13 cellular contexts compared by ENCODE assay signal in genomic region chr20:17976305-17976704, GRCh38. TPM values are rescaled to one million over a fixed set of nuclear protein-coding genes. Genes with fewer than 3 reads are reported as not detected.
DNase-seq lines count a peak whose midpoint lies in the region; ATAC-seq, FAIRE-seq and TF ChIP-seq lines count a peak whose summit lies in the region.
"Had no signal": no experiment of that assay in that cellular context is flagged by ENCODE, and none has a peak within 500 bp of the region (broad histone marks: within the 10 kb centered on the region; RNA-seq: fewer than 3 reads in every experiment).

No MANE protein-coding gene starts in this region.

- DNase-seq in HepG2 (ENCODE audit: low spot score), result no peak
- no peak for DNase-seq in right lobe of liver
- DNase-seq in chondrocyte (ENCODE audit: low spot score), result no peak
- peak in 1 of 2 donors; percentile 70 for DNase-seq in gastrocnemius medialis
- DNase-seq in CD8-positive, alpha-beta T cell, result no peak
- no peak for DNase-seq in kidney tubule cell (ENCODE audit: low spot score)
- DNase-seq: DMS 273 treated with DMSO at 0.1 percent for 48 hours had no signal

- H3K4me2 ChIP-seq in HepG2 (ENCODE audit: low read depth, low read length), result no peak overlapping the region

- no peak overlapping the region for H3K4me3 Mint-ChIP-seq in chondrocyte (ENCODE audit: unreplicated experiment)
- H3K4me3 Mint-ChIP-seq in CD8-positive, alpha-beta T cell, result no peak overlapping the region
- H3K4me3 Mint-ChIP-seq: CD14-positive monocyte had no signal

- H3K36me3 ChIP-seq in HepG2 (replicated peaks in 1 of 2; ENCODE audit: control insufficient read depth in 1 of 2, insufficient read depth in 2 of 2, low read length in 2 of 2), result peaks cover 9 to 43% of the 10 kb centered on the region in 2 experiments
- peaks cover 0 to 8% (median 0%) of the 10 kb centered on the region in 4 donors for H3K36me3 ChIP-seq in right lobe of liver
- peaks cover 0 to 8% of the 10 kb centered on the region in 2 donors for H3K36me3 ChIP-seq in gastrocnemius medialis
- no peaks in the 10 kb centered on the region for H3K36me3 ChIP-seq in CD8-positive, alpha-beta T cell (ENCODE audit: insufficient read depth, low read length)

- BruUV-seq in HepG2 (replicated peaks; lab: Mats Ljungman, UMichigan), result no TSS peak

- H3K9me3 Mint-ChIP-seq in chondrocyte (ENCODE audit: low read depth), result no peaks in the 10 kb centered on the region
- no peaks in the 10 kb centered on the region for H3K9me3 Mint-ChIP-seq in CD8-positive, alpha-beta T cell

- TF ChIP-seq CTCF in HepG2 (CRISPR knock-in tag; IDR thresholded peaks at IDR 0.05), result no peak
- TF ChIP-seq CTCF in right lobe of liver (IDR thresholded peaks at IDR 0.05), result no peak
- no peak for TF ChIP-seq CTCF in chondrocyte (IDR thresholded peaks at IDR 0.05)
- TF ChIP-seq CTCF in gastrocnemius medialis (IDR thresholded peaks at IDR 0.05 in 4 of 5, conservative IDR thresholded peaks at IDR 0.05 in 1 of 5), result no peak
- TF ChIP-seq CTCF in CD8-positive, alpha-beta T cell (IDR thresholded peaks at IDR 0.05), result no peak

- H3K4me1 ChIP-seq in HepG2 (ENCODE audit: insufficient read depth, low read length) (peaks cover 51% of the 10 kb centered on the region), right lobe of liver (peaks cover 0 to 8% (median 4%) of the 10 kb centered on the region in 4 donors), gastrocnemius medialis (peaks cover 36 to 44% of the 10 kb centered on the region in 2 donors)
- peaks cover 13% of the 10 kb centered on the region for H3K4me1 ChIP-seq in CD8-positive, alpha-beta T cell (ENCODE audit: insufficient read depth, low read length)

- H3K4me1 Mint-ChIP-seq in chondrocyte (ENCODE audit: low read depth), result peaks cover 43% of the 10 kb centered on the region
- H3K4me1 Mint-ChIP-seq in CD8-positive, alpha-beta T cell (ENCODE audit: low read depth), result peaks cover 28% of the 10 kb centered on the region

- POLR2A ChIA-PET in HepG2 (lab: Yijun Ruan, JAX), result interaction anchor here (1.6 kb wide), 1 partner anchor 18 kb away, joined by 4 read pairs; no protein-coding TSS in a partner anchor
- POLR2A ChIA-PET in CD8-positive, alpha-beta T cell (lab: Charles Lee), result no interaction called here

- H3K27me3 ChIP-seq in HepG2 (ENCODE audit: control insufficient read depth in 1 of 2, insufficient read depth in 2 of 2, low read length in 2 of 2) (no peaks in the 10 kb centered on the region), right lobe of liver (no peaks in the 10 kb centered on the region), gastrocnemius medialis (no peaks in the 10 kb centered on the region)
- no peaks in the 10 kb centered on the region for H3K27me3 ChIP-seq in CD8-positive, alpha-beta T cell (ENCODE audit: insufficient read depth, low read length)

- TF ChIP-seq EP300 in HepG2 (IDR thresholded peaks at IDR 0.05; ENCODE audit: low read depth in 2 of 2, low read length in 2 of 2) (no peak), HepG2 (CRISPR knock-in tag; IDR thresholded peaks at IDR 0.05; ENCODE audit: borderline replicate concordance) (no peak)

- FAIRE-seq in HepG2 (lab: Jason Lieb, UNC), result no peak
- FAIRE-seq: A204.1, H54 had no signal

- in situ Hi-C loops in HepG2 (cut with HindIII; ENCODE audit: extremely low pct_ligation_motif_present, low pct_unique_long_range_greater_than_20kb), result no loop called here
- in situ Hi-C loops in gastrocnemius medialis (cut with MboI; ENCODE audit: low sequenced_read_pairs in 4 of 4), result no loop called here

- ATAC-seq in HepG2 (no peak), right lobe of liver (no peak), gastrocnemius medialis (peak; percentile 96), GM18907 (IDR thresholded peaks at IDR 0.05; ENCODE audit: unreplicated experiment) (no peak)
- ATAC-seq in CD8-positive, alpha-beta T cell, result no peak
- ATAC-seq: HCT116 had no signal

- no peaks in the 10 kb centered on the region for H4K20me1 ChIP-seq in HepG2 (ENCODE audit: insufficient read depth, low read length)

- 96% methylated on average over 6 of the region's 6 CpGs for WGBS in HepG2 (ENCODE audit: low lambda C conversion rate)
- 82% methylated on average over 3 of the region's 6 CpGs for WGBS in right lobe of liver (ENCODE audit: insufficient coverage, low coverage, low lambda C conversion rate, missing lambda C conversion rate)

- no peaks in the 10 kb centered on the region for H3K9me3 ChIP-seq in HepG2 (ENCODE audit: low read length)
- no peaks in the 10 kb centered on the region for H3K9me3 ChIP-seq in right lobe of liver
- no peaks in the 10 kb centered on the region for H3K9me3 ChIP-seq in gastrocnemius medialis
- no peaks in the 10 kb centered on the region for H3K9me3 ChIP-seq in CD8-positive, alpha-beta T cell (ENCODE audit: low read length)

- CTCF ChIA-PET in HepG2 (lab: Yijun Ruan, JAX; ENCODE audit: low intra/inter-chr PET ratio, low total read pairs), result no interaction called here
- CTCF ChIA-PET in CD8-positive, alpha-beta T cell (lab: Charles Lee), result interaction anchor here (1.3 kb wide), 1 partner anchor 20 kb away, joined by 6 read pairs; no protein-coding TSS in a partner anchor

- H3K4me3 ChIP-seq in HepG2 (replicated peaks in 1 of 3; ENCODE audit: insufficient read depth in 1 of 3, low read depth in 2 of 3, low read length in 3 of 3) (no peak overlapping the region), right lobe of liver (no peak overlapping the region), gastrocnemius medialis (peak overlapping the region in 2 of 4 donors; percentile 14 to 24)
- no peak overlapping the region for H3K4me3 ChIP-seq in CD8-positive, alpha-beta T cell (ENCODE audit: low read depth, low read length)

- H3K27me3 Mint-ChIP-seq in chondrocyte (ENCODE audit: low read depth), result no peaks in the 10 kb centered on the region
- H3K27me3 Mint-ChIP-seq in CD8-positive, alpha-beta T cell (ENCODE audit: low read depth), result no peaks in the 10 kb centered on the region

- intact Hi-C loops in HepG2 (cut with micrococcal nuclease; ENCODE audit: unreplicated experiment) (no loop called here), right lobe of liver (cut with DNase I) (no loop called here), gastrocnemius medialis (cut with DNase I; ENCODE audit: low total_unique reads) (no loop called here)
- intact Hi-C loops in CD8-positive, alpha-beta T cell (cut with DNase I, micrococcal nuclease), result no loop called here

- peak overlapping the region; percentile 24 for H3K27ac Mint-ChIP-seq in chondrocyte (ENCODE audit: unreplicated experiment)
- no peak overlapping the region for H3K27ac Mint-ChIP-seq in CD8-positive, alpha-beta T cell

- H2AFZ ChIP-seq in HepG2 (ENCODE audit: low read length), result no peak overlapping the region

- no peak overlapping the region for H3K9ac ChIP-seq in HepG2 (ENCODE audit: insufficient read depth, low read depth, low read length)

- peaks cover 10% of the 10 kb centered on the region for H3K36me3 Mint-ChIP-seq in chondrocyte (ENCODE audit: low read depth)
- H3K36me3 Mint-ChIP-seq in CD8-positive, alpha-beta T cell, result peaks cover 38% of the 10 kb centered on the region

- no peak for TF ChIP-seq POLR2A in HepG2 (IDR thresholded peaks at IDR 0.05; ENCODE audit: insufficient read depth in 1 of 2, low read depth in 2 of 2, low read length in 2 of 2)
- no peak for TF ChIP-seq POLR2A in right lobe of liver (IDR thresholded peaks at IDR 0.05)
- no peak for TF ChIP-seq POLR2A in gastrocnemius medialis (IDR thresholded peaks at IDR 0.05)

- H3K79me2 ChIP-seq in HepG2 (ENCODE audit: insufficient read depth, low read length), result peaks cover 65% of the 10 kb centered on the region

- H3K27ac ChIP-seq in HepG2 (ENCODE audit: extremely low read length, insufficient read depth, low read length) (no peak overlapping the region), right lobe of liver (no peak overlapping the region), gastrocnemius medialis (peak overlapping the region; percentile 75 to 99 (median 96))
- H3K27ac ChIP-seq in CD8-positive, alpha-beta T cell (ENCODE audit: low read depth, low read length), result no peak overlapping the region
- H3K27ac ChIP-seq: HL-60 had no signal

- no peak for TF ChIP-seq RAD21 in HepG2 (CRISPR knock-in tag; IDR thresholded peaks at IDR 0.05)

RNA-seq across cellular contexts. Expression of gene MGME1, which starts 7.5 kb away (rescaled TPM):
- total RNA-seq in HepG2 (2016; rRNA removed; fragmentation: Illumina TruSeq; extraction: Trizol) (66.6 and 79.5 TPM in 2 replicates), right lobe of liver (1 to 10 TPM; 6.0 to 8.4 (median 7.5) TPM), chondrocyte (13.6 to 21.3 TPM (median 15.1 TPM) in 3 replicates), gastrocnemius medialis (1 to 10 TPM; 5.2 to 9.1 (median 7.2) TPM)
- total RNA-seq in HepG2 (2016; cell fraction: cytosol; rRNA removed; fragmentation: Illumina TruSeq; extraction: Trizol; ENCODE audit: low read depth), result 15.1 and 18.2 TPM in 2 replicates
- total RNA-seq in HepG2 (2016; cell fraction: insoluble cytoplasmic fraction; rRNA removed; fragmentation: Illumina TruSeq; extraction: Trizol), result 62.8 and 78.1 TPM in 2 replicates
- 41.7 and 44.4 TPM in 2 replicates for total RNA-seq in HepG2 (2016; cell fraction: membrane; rRNA removed; fragmentation: Illumina TruSeq; extraction: Trizol)
- 67.8 and 71.1 TPM in 2 replicates for total RNA-seq in HepG2 (2016; cell fraction: nucleus; rRNA removed; fragmentation: Illumina TruSeq; extraction: Trizol)
- 24.8 and 36.7 TPM in 2 replicates for polyA plus RNA-seq in HepG2 (2011; rRNA removed)
- polyA plus RNA-seq in HepG2 (2011; cell fraction: cytosol; rRNA removed), result 17.2 and 20.9 TPM in 2 replicates
- polyA plus RNA-seq in HepG2 (2011; cell fraction: nucleus; rRNA removed), result 18.4 and 19.3 TPM in 2 replicates
- polyA plus RNA-seq in HepG2 (2012), result 31.5 and 47.5 TPM in 2 replicates
- polyA plus RNA-seq in HepG2 (2016; cell fraction: cytosol; fragmentation: Illumina TruSeq; extraction: Trizol; ENCODE audit: low read depth), result 14.4 and 14.8 TPM in 2 replicates
- polyA plus RNA-seq in HepG2 (2016; cell fraction: insoluble cytoplasmic fraction; fragmentation: Illumina TruSeq; extraction: Trizol; ENCODE audit: low read depth), result 84.4 and 86.8 TPM in 2 replicates
- polyA plus RNA-seq in HepG2 (2016; cell fraction: membrane; fragmentation: Illumina TruSeq; extraction: Trizol; ENCODE audit: low read depth), result 29.4 and 31.2 TPM in 2 replicates
- 117 TPM in 2 replicates for polyA plus RNA-seq in HepG2 (2016; cell fraction: nucleus; fragmentation: Illumina TruSeq; extraction: Trizol; ENCODE audit: insufficient read depth, low read depth)
- polyA minus RNA-seq in HepG2 (2011; rRNA and poly(A)+ RNA removed; ENCODE audit: low replicate concordance), result 14.2 and 14.9 TPM in 2 replicates
- polyA minus RNA-seq in HepG2 (2011; cell fraction: cytosol; rRNA and poly(A)+ RNA removed), result 30.8 and 31.4 TPM in 2 replicates
- 48.9 and 53.8 TPM in 2 replicates for polyA minus RNA-seq in HepG2 (2011; cell fraction: nucleus; rRNA and poly(A)+ RNA removed)
- total RNA-seq in CD8-positive, alpha-beta T cell, result 1 to 10 TPM; 4.5 to 4.7 TPM

RNA-seq across cellular contexts. Expression of gene SNX5, which starts 7.7 kb away (rescaled TPM):
- total RNA-seq in HepG2 (2016; rRNA removed; fragmentation: Illumina TruSeq; extraction: Trizol) (1,040 and 1,306 TPM in 2 replicates), right lobe of liver (10 to 100 TPM; 32.6 to 74.5 (median 46.0) TPM), chondrocyte (74.1 to 133 TPM (median 82.5 TPM) in 3 replicates), gastrocnemius medialis (10 to 100 TPM; 49.8 to 88.8 (median 60.9) TPM)
- 667 and 747 TPM in 2 replicates for total RNA-seq in HepG2 (2016; cell fraction: cytosol; rRNA removed; fragmentation: Illumina TruSeq; extraction: Trizol; ENCODE audit: low read depth)
- 1,050 and 1,299 TPM in 2 replicates for total RNA-seq in HepG2 (2016; cell fraction: insoluble cytoplasmic fraction; rRNA removed; fragmentation: Illumina TruSeq; extraction: Trizol)
- total RNA-seq in HepG2 (2016; cell fraction: membrane; rRNA removed; fragmentation: Illumina TruSeq; extraction: Trizol), result 1,275 and 1,485 TPM in 2 replicates
- 908 and 989 TPM in 2 replicates for total RNA-seq in HepG2 (2016; cell fraction: nucleus; rRNA removed; fragmentation: Illumina TruSeq; extraction: Trizol)
- polyA plus RNA-seq in HepG2 (2011; rRNA removed), result 448 and 664 TPM in 2 replicates
- polyA plus RNA-seq in HepG2 (2011; cell fraction: cytosol; rRNA removed), result 385 and 413 TPM in 2 replicates
- 462 and 532 TPM in 2 replicates for polyA plus RNA-seq in HepG2 (2011; cell fraction: nucleus; rRNA removed)
- polyA plus RNA-seq in HepG2 (2012), result 554 and 823 TPM in 2 replicates
- polyA plus RNA-seq in HepG2 (2016; cell fraction: cytosol; fragmentation: Illumina TruSeq; extraction: Trizol; ENCODE audit: low read depth), result 567 and 609 TPM in 2 replicates
- polyA plus RNA-seq in HepG2 (2016; cell fraction: insoluble cytoplasmic fraction; fragmentation: Illumina TruSeq; extraction: Trizol; ENCODE audit: low read depth), result 1,268 and 1,299 TPM in 2 replicates
- 1,062 and 1,196 TPM in 2 replicates for polyA plus RNA-seq in HepG2 (2016; cell fraction: membrane; fragmentation: Illumina TruSeq; extraction: Trizol; ENCODE audit: low read depth)
- 1,466 and 1,524 TPM in 2 replicates for polyA plus RNA-seq in HepG2 (2016; cell fraction: nucleus; fragmentation: Illumina TruSeq; extraction: Trizol; ENCODE audit: insufficient read depth, low read depth)
- 79.2 and 575 TPM in 2 replicates for polyA minus RNA-seq in HepG2 (2011; rRNA and poly(A)+ RNA removed; ENCODE audit: low replicate concordance)
- 326 and 349 TPM in 2 replicates for polyA minus RNA-seq in HepG2 (2011; cell fraction: cytosol; rRNA and poly(A)+ RNA removed)
- 855 and 898 TPM in 2 replicates for polyA minus RNA-seq in HepG2 (2011; cell fraction: nucleus; rRNA and poly(A)+ RNA removed)
- 10 to 100 TPM; 47.3 to 52.0 TPM for total RNA-seq in CD8-positive, alpha-beta T cell

Comparison
In these comparisons a context has a peak if more than half of its experiments do, and no peak if none do; other contexts are left out.
1. ATAC-seq: peak in gastrocnemius medialis (2 of 2); none in HepG2 (single experiment), right lobe of liver (0 of 4), CD8-positive, alpha-beta T cell (single experiment) and GM18907 (single experiment).
2. H3K27ac ChIP-seq: peak in gastrocnemius medialis (4 of 4); none in HepG2 (single experiment), right lobe of liver (0 of 3) and CD8-positive, alpha-beta T cell (single experiment).